ENCODE assay signal across 2 cellular contexts in the genomic region with DNA sequence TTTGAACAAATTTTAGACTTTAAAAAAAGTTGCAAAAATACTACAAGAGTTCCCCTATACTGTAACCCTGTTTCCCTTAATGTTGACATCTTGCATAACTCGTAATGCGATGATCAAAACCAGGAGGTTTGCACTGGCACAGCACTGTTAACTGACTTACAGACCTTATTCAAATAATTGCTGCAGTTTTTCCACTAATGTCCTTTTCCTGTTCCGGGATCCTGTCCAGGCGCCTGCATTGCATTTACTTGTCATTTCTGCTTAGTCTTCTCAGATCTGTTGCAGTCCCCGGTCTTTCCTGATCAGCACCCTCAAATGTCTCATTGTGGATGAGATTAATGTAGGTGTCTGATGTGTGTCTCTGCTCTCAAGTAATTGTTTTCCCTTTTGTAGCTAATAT.
TF ChIP-seq lines count a peak whose summit lies in the region.

No MANE protein-coding gene starts in this region.

TF ChIP-seq in HepG2, 621 proteins besides CTCF, POLR2A, EP300 and RAD21:
- TF ChIP-seq ZNF30 (CRISPR knock-in tag; IDR thresholded peaks at IDR 0.05) (no peak), ZFY (CRISPR knock-in tag; IDR thresholded peaks at IDR 0.05) (no peak), PBX2 (CRISPR knock-in tag; IDR thresholded peaks at IDR 0.05) (no peak), RARA (CRISPR knock-in tag; IDR thresholded peaks at IDR 0.05) (no peak), ZNF788 (CRISPR knock-in tag; IDR thresholded peaks at IDR 0.05; ENCODE audit: borderline replicate concordance) (no peak), TFDP2 (CRISPR knock-in tag; IDR thresholded peaks at IDR 0.05) (no peak), ATM (IDR thresholded peaks at IDR 0.05; ENCODE audit: borderline replicate concordance) (no peak), KAT7 (CRISPR knock-in tag; IDR thresholded peaks at IDR 0.05; ENCODE audit: borderline replicate concordance) (no peak), ATF3 (CRISPR knock-in tag; IDR thresholded peaks at IDR 0.05) (no peak), ZNF329 (CRISPR knock-in tag; IDR thresholded peaks at IDR 0.05; ENCODE audit: low read depth) (no peak), ZNF138 (CRISPR knock-in tag; IDR thresholded peaks at IDR 0.05; ENCODE audit: low read depth) (no peak), JUNB (CRISPR knock-in tag; IDR thresholded peaks at IDR 0.05; ENCODE audit: borderline replicate concordance) (no peak), CBX5 (CRISPR knock-in tag; IDR thresholded peaks at IDR 0.05; ENCODE audit: borderline replicate concordance) (no peak), ZNF3 (CRISPR knock-in tag; IDR thresholded peaks at IDR 0.05) (no peak), CENPT (CRISPR knock-in tag; IDR thresholded peaks at IDR 0.05; ENCODE audit: low read depth) (no peak), ZSCAN31 (CRISPR knock-in tag; IDR thresholded peaks at IDR 0.05; ENCODE audit: low read depth) (no peak), TBX3 (IDR thresholded peaks at IDR 0.05; ENCODE audit: borderline replicate concordance) (no peak), PATZ1 (CRISPR knock-in tag; IDR thresholded peaks at IDR 0.05) (no peak), ZNF468 (CRISPR knock-in tag; IDR thresholded peaks at IDR 0.05) (no peak)
- TF ChIP-seq, protein P1, sequence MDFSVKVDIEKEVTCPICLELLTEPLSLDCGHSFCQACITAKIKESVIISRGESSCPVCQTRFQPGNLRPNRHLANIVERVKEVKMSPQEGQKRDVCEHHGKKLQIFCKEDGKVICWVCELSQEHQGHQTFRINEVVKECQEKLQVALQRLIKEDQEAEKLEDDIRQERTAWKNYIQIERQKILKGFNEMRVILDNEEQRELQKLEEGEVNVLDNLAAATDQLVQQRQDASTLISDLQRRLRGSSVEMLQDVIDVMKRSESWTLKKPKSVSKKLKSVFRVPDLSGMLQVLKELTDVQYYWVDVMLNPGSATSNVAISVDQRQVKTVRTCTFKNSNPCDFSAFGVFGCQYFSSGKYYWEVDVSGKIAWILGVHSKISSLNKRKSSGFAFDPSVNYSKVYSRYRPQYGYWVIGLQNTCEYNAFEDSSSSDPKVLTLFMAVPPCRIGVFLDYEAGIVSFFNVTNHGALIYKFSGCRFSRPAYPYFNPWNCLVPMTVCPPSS (IDR thresholded peaks at IDR 0.05) = no peak
TF ChIP-seq in HepG2: peak in this region for 0.

TF ChIP-seq in WTC11, 78 proteins besides CTCF, POLR2A, EP300 and RAD21:
- TF ChIP-seq ZBTB21 (CRISPR knock-in tag; IDR thresholded peaks at IDR 0.05; ENCODE audit: borderline replicate concordance) (no peak), ATF6 (CRISPR knock-in tag; IDR thresholded peaks at IDR 0.05) (no peak), NFYB (CRISPR knock-in tag; conservative IDR thresholded peaks at IDR 0.05; ENCODE audit: low read depth) (no peak), ZNF671 (CRISPR knock-in tag; IDR thresholded peaks at IDR 0.05) (no peak), ZNF232 (CRISPR knock-in tag; IDR thresholded peaks at IDR 0.05) (no peak), NR2C2 (CRISPR knock-in tag; IDR thresholded peaks at IDR 0.05) (no peak), E2F5 (CRISPR knock-in tag; IDR thresholded peaks at IDR 0.05) (no peak), TEAD1 (CRISPR knock-in tag; IDR thresholded peaks at IDR 0.05) (no peak), JUN (CRISPR knock-in tag; IDR thresholded peaks at IDR 0.05) (no peak), ZNF138 (CRISPR knock-in tag; conservative IDR thresholded peaks at IDR 0.05) (no peak), FOXK1 (CRISPR knock-in tag; IDR thresholded peaks at IDR 0.05) (no peak), NFE2L1 (CRISPR knock-in tag; IDR thresholded peaks at IDR 0.05) (no peak), MYBL2 (CRISPR knock-in tag; IDR thresholded peaks at IDR 0.05) (no peak)
- TF ChIP-seq, protein P2, sequence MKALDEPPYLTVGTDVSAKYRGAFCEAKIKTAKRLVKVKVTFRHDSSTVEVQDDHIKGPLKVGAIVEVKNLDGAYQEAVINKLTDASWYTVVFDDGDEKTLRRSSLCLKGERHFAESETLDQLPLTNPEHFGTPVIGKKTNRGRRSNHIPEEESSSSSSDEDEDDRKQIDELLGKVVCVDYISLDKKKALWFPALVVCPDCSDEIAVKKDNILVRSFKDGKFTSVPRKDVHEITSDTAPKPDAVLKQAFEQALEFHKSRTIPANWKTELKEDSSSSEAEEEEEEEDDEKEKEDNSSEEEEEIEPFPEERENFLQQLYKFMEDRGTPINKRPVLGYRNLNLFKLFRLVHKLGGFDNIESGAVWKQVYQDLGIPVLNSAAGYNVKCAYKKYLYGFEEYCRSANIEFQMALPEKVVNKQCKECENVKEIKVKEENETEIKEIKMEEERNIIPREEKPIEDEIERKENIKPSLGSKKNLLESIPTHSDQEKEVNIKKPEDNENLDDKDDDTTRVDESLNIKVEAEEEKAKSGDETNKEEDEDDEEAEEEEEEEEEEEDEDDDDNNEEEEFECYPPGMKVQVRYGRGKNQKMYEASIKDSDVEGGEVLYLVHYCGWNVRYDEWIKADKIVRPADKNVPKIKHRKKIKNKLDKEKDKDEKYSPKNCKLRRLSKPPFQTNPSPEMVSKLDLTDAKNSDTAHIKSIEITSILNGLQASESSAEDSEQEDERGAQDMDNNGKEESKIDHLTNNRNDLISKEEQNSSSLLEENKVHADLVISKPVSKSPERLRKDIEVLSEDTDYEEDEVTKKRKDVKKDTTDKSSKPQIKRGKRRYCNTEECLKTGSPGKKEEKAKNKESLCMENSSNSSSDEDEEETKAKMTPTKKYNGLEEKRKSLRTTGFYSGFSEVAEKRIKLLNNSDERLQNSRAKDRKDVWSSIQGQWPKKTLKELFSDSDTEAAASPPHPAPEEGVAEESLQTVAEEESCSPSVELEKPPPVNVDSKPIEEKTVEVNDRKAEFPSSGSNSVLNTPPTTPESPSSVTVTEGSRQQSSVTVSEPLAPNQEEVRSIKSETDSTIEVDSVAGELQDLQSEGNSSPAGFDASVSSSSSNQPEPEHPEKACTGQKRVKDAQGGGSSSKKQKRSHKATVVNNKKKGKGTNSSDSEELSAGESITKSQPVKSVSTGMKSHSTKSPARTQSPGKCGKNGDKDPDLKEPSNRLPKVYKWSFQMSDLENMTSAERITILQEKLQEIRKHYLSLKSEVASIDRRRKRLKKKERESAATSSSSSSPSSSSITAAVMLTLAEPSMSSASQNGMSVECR (CRISPR knock-in tag; IDR thresholded peaks at IDR 0.05; ENCODE audit: borderline replicate concordance) = no peak
- TF ChIP-seq, protein P3, sequence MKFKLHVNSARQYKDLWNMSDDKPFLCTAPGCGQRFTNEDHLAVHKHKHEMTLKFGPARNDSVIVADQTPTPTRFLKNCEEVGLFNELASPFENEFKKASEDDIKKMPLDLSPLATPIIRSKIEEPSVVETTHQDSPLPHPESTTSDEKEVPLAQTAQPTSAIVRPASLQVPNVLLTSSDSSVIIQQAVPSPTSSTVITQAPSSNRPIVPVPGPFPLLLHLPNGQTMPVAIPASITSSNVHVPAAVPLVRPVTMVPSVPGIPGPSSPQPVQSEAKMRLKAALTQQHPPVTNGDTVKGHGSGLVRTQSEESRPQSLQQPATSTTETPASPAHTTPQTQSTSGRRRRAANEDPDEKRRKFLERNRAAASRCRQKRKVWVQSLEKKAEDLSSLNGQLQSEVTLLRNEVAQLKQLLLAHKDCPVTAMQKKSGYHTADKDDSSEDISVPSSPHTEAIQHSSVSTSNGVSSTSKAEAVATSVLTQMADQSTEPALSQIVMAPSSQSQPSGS (CRISPR knock-in tag; IDR thresholded peaks at IDR 0.05; ENCODE audit: borderline replicate concordance, low read depth) = no peak
- TF ChIP-seq, protein P4, sequence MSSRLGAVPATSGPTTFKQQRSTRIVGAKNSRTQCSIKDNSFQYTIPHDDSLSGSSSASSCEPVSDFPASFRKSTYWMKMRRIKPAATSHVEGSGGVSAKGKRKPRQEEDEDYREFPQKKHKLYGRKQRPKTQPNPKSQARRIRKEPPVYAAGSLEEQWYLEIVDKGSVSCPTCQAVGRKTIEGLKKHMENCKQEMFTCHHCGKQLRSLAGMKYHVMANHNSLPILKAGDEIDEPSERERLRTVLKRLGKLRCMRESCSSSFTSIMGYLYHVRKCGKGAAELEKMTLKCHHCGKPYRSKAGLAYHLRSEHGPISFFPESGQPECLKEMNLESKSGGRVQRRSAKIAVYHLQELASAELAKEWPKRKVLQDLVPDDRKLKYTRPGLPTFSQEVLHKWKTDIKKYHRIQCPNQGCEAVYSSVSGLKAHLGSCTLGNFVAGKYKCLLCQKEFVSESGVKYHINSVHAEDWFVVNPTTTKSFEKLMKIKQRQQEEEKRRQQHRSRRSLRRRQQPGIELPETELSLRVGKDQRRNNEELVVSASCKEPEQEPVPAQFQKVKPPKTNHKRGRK (CRISPR knock-in tag; IDR thresholded peaks at IDR 0.05; ENCODE audit: borderline replicate concordance) = no peak
TF ChIP-seq in WTC11: peak in this region for 0.
